In the genomic region with DNA sequence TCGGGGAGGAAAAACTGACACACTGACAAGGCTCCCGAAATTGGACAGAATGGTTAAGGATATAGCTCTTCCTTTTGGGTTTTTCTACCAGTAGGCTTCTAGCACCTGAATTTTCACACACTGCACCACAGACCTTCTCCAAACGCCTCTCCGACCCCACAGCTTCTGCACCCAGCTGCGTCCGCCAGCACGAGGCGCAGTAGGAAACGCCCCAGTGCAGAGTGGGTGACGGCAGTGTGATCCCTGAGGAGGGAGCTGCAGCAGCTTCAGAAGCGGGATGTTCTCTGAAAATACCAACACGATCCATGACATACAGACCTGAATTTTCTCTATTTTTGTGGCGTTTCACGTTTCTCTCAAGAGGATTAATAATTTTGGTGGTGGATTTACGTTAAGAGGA, we compare ENCODE assay signal across 20 cellular contexts. TPM values are rescaled to one million over a fixed set of nuclear protein-coding genes. Genes with fewer than 3 reads are reported as not detected.
A peak's percentile ranks its signal among the peaks of the same experiment; 100 is the strongest.
DNase-seq lines count a peak whose midpoint lies in the region; ATAC-seq, FAIRE-seq and TF ChIP-seq lines count a peak whose summit lies in the region.
"Had no signal": no experiment of that assay in that cellular context is flagged by ENCODE, and none has a peak within 500 bp of the region (broad histone marks: within the 10 kb centered on the region; RNA-seq: fewer than 3 reads in every experiment).

No MANE protein-coding gene starts in this region.

- no peak overlapping the region for H3K4me3 ChIP-seq in right cardiac atrium (ENCODE audit: low read length)
- no peak overlapping the region for H3K4me3 ChIP-seq in endothelial cell of umbilical vein (replicated peaks in 1 of 3; ENCODE audit: insufficient read depth in 1 of 3, low read depth in 1 of 3, low read length in 3 of 3)
- no peak overlapping the region for H3K4me3 ChIP-seq in PC-3 (ENCODE audit: low read length)
- no peak overlapping the region for H3K4me3 ChIP-seq in OCI-LY7 (ENCODE audit: low read depth, low read length, poor library complexity, severe bottlenecking)
- H3K4me3 ChIP-seq: esophagus squamous epithelium, lung, pancreas, SJCRH30, thoracic aorta had no signal

- H3K9me2 ChIP-seq in PC-3 (replicated peaks; ENCODE audit: low read length) (no peaks in the 10 kb centered on the region), OCI-LY7 (ENCODE audit: insufficient read depth, low read length) (no peaks in the 10 kb centered on the region)

- TF ChIP-seq CTCF in endothelial cell of umbilical vein (IDR thresholded peaks at IDR 0.05; ENCODE audit: extremely low read depth in 1 of 2, insufficient read depth in 1 of 2, low read depth in 1 of 2, low read length in 2 of 2) (no peak), PC-3 (conservative IDR thresholded peaks at IDR 0.05; ENCODE audit: low read depth, low read length) (no peak), OCI-LY7 (conservative IDR thresholded peaks at IDR 0.05; ENCODE audit: low read length) (no peak)

- H3K4me3 Mint-ChIP-seq in stimulated activated effector memory CD8-positive, alpha-beta T cell treated with anti-CD3 and anti-CD28 coated beads, Interleukin-12 subunit alpha, Interleukin-12 subunit beta, amount 100 ng/mL, for 72 hours = no peak overlapping the region
- H3K4me3 Mint-ChIP-seq: immature natural killer cell had no signal

- H3K27me3 ChIP-seq in right cardiac atrium (ENCODE audit: control insufficient read depth, insufficient read depth) (no peaks in the 10 kb centered on the region), endothelial cell of umbilical vein (ENCODE audit: control insufficient read depth in 2 of 2, insufficient read depth in 2 of 2, low read length in 2 of 2) (no peaks in the 10 kb centered on the region), PC-3 (ENCODE audit: low read length) (no peaks in the 10 kb centered on the region)
- H3K27me3 ChIP-seq: esophagus squamous epithelium, pancreas, SJCRH30 had no signal

- H3K4me1 ChIP-seq in right cardiac atrium (ENCODE audit: control insufficient read depth, insufficient read depth, low read length) (peaks cover 10% of the 10 kb centered on the region), endothelial cell of umbilical vein (ENCODE audit: control insufficient read depth, extremely low read depth, insufficient read depth, low read length) (peaks cover 9% of the 10 kb centered on the region), PC-3 (ENCODE audit: insufficient read depth, low read length) (no peaks in the 10 kb centered on the region), OCI-LY7 (ENCODE audit: insufficient read depth, low read length, poor library complexity, severe bottlenecking) (no peaks in the 10 kb centered on the region)
- H3K4me1 ChIP-seq: SJCRH30 had no signal

- WGBS in right cardiac atrium = 74% methylated on average over 15 of the region's 15 CpGs

- H3K27ac ChIP-seq in right cardiac atrium (ENCODE audit: low read length) (peak overlapping the region; percentile 59), endothelial cell of umbilical vein (ENCODE audit: insufficient read depth, low read depth, low read length) (peak overlapping the region; percentile 9), PC-3 (ENCODE audit: low read length) (no peak overlapping the region), OCI-LY7 (ENCODE audit: low read depth, low read length, poor library complexity, severe bottlenecking) (no peak overlapping the region)
- H3K27ac ChIP-seq: SJCRH30 had no signal

- POLR2A ChIA-PET in endothelial cell of umbilical vein (lab: Charles Lee) = no interaction called here
- POLR2A ChIA-PET in PC-3 (lab: Charles Lee; ENCODE audit: unreplicated experiment) = no interaction called here
- POLR2A ChIA-PET in OCI-LY7 (lab: Charles Lee) = interaction anchor here (1.2 kb wide), 1 partner anchor 9 kb away, joined by 3 read pairs; no protein-coding TSS in a partner anchor

- FAIRE-seq in endothelial cell of umbilical vein (lab: Jason Lieb, UNC) = no peak
- FAIRE-seq: pancreas had no signal

- H3K79me2 ChIP-seq in endothelial cell of umbilical vein (ENCODE audit: control insufficient read depth, insufficient read depth, low read length) = peaks cover 90% of the 10 kb centered on the region
- H3K79me2 ChIP-seq in PC-3 (ENCODE audit: low read length) = peaks cover 88% of the 10 kb centered on the region
- peaks cover 57% of the 10 kb centered on the region for H3K79me2 ChIP-seq in OCI-LY7 (ENCODE audit: insufficient read depth, low read depth, low read length)

- H3K9me3 Mint-ChIP-seq in stimulated activated effector memory CD8-positive, alpha-beta T cell treated with anti-CD3 and anti-CD28 coated beads, Interleukin-12 subunit alpha, Interleukin-12 subunit beta, amount 100 ng/mL, for 72 hours = no peaks in the 10 kb centered on the region
- H3K9me3 Mint-ChIP-seq: immature natural killer cell had no signal

- intact Hi-C loops in right cardiac atrium (cut with DNase I) (no loop called here), left ventricle myocardium superior (cut with micrococcal nuclease) (no loop called here), endothelial cell of umbilical vein (cut with micrococcal nuclease) (no loop called here), PC-3 (cut with micrococcal nuclease) (no loop called here), OCI-LY7 (cut with micrococcal nuclease; ENCODE audit: unreplicated experiment) (no loop called here)

- CTCF ChIA-PET in endothelial cell of umbilical vein (lab: Charles Lee) (interaction anchor here (1.3 kb wide), 1 partner anchor 10 kb away, joined by 7 read pairs; no protein-coding TSS in a partner anchor), PC-3 (lab: Charles Lee) (interaction anchor here (0.5 kb wide), 1 partner anchor 31 kb away, joined by 4 read pairs; a partner anchor contains a TSS), OCI-LY7 (lab: Charles Lee; ENCODE audit: unreplicated experiment) (no interaction called here)

- H3K9me3 ChIP-seq in right cardiac atrium (ENCODE audit: control insufficient read depth, low read length) (no peaks in the 10 kb centered on the region), endothelial cell of umbilical vein (replicated peaks; ENCODE audit: control insufficient read depth, insufficient read depth, low read length) (no peaks in the 10 kb centered on the region), PC-3 (ENCODE audit: low read length) (no peaks in the 10 kb centered on the region), OCI-LY7 (ENCODE audit: low read length) (no peaks in the 10 kb centered on the region)
- H3K9me3 ChIP-seq: esophagus squamous epithelium, pancreas, SJCRH30, thoracic aorta had no signal

- peak in 1 of 2 donors; percentile 43 for ATAC-seq in right cardiac atrium
- ATAC-seq in left ventricle myocardium superior = no peak
- no peak for ATAC-seq in stimulated activated effector memory CD8-positive, alpha-beta T cell treated with anti-CD3 and anti-CD28 coated beads, Interleukin-12 subunit alpha, Interleukin-12 subunit beta, amount 100 ng/mL, for 72 hours
- no peak for ATAC-seq in HG02571 (IDR thresholded peaks at IDR 0.05; ENCODE audit: unreplicated experiment)
- no peak for ATAC-seq in PC-3

- H3K4me2 ChIP-seq in endothelial cell of umbilical vein (ENCODE audit: insufficient read depth, low read length) (no peak overlapping the region), PC-3 (ENCODE audit: low read length) (no peak overlapping the region), OCI-LY7 (ENCODE audit: low read length) (no peak overlapping the region)

- no peaks in the 10 kb centered on the region for H3K9me1 ChIP-seq in endothelial cell of umbilical vein (replicated peaks; ENCODE audit: control insufficient read depth, extremely low read depth, insufficient read depth, low read length)

- peak overlapping the region; percentile 74 for H3K27ac Mint-ChIP-seq in stimulated activated effector memory CD8-positive, alpha-beta T cell treated with anti-CD3 and anti-CD28 coated beads, Interleukin-12 subunit alpha, Interleukin-12 subunit beta, amount 100 ng/mL, for 72 hours

- peaks cover 9% of the 10 kb centered on the region for H4K20me1 ChIP-seq in endothelial cell of umbilical vein (replicated peaks; ENCODE audit: control insufficient read depth, extremely low read depth, insufficient read depth, low read length)
- H4K20me1 ChIP-seq in PC-3 (ENCODE audit: low read length) = peaks cover 54% of the 10 kb centered on the region
- H4K20me1 ChIP-seq in OCI-LY7 (ENCODE audit: insufficient read depth, low read length) = peaks cover 27% of the 10 kb centered on the region; the same call in 1 of the 2 replicates

- H3F3A ChIP-seq in PC-3 (ENCODE audit: low read length, unreplicated experiment) = peaks cover 8% of the 10 kb centered on the region

- peaks cover 7 to 17% of the 10 kb centered on the region in 2 experiments for H3K36me3 ChIP-seq in endothelial cell of umbilical vein (ENCODE audit: control insufficient read depth in 2 of 2, extremely low read depth in 1 of 2, insufficient read depth in 2 of 2, low read length in 2 of 2)
- peaks cover 56% of the 10 kb centered on the region for H3K36me3 ChIP-seq in PC-3 (ENCODE audit: low read depth, low read length)
- peaks cover 95% of the 10 kb centered on the region for H3K36me3 ChIP-seq in OCI-LY7 (ENCODE audit: insufficient read depth, low read length)

- peaks cover 53% of the 10 kb centered on the region for H3K4me1 Mint-ChIP-seq in stimulated activated effector memory CD8-positive, alpha-beta T cell treated with anti-CD3 and anti-CD28 coated beads, Interleukin-12 subunit alpha, Interleukin-12 subunit beta, amount 100 ng/mL, for 72 hours

- H3K36me3 Mint-ChIP-seq in stimulated activated effector memory CD8-positive, alpha-beta T cell treated with anti-CD3 and anti-CD28 coated beads, Interleukin-12 subunit alpha, Interleukin-12 subunit beta, amount 100 ng/mL, for 72 hours = peaks cover 88% of the 10 kb centered on the region

- no peak for DNase-seq in right cardiac atrium
- no peak for DNase-seq in left ventricle myocardium superior
- DNase-seq in Kasumi-1 (lab: John Stamatoyannopoulos, UW) = peak; percentile 49 to 58
- DNase-seq in endothelial cell of umbilical vein (ENCODE audit: low read depth, low spot score) = no peak
- no peak for DNase-seq in stimulated activated effector memory CD8-positive, alpha-beta T cell treated with anti-CD3 and anti-CD28 coated beads, Interleukin-12 subunit alpha, Interleukin-12 subunit beta, amount 100 ng/mL, for 72 hours (ENCODE audit: low spot score in 2 of 2)
- DNase-seq in PC-3 = no peak
- DNase-seq in OCI-LY7 (ENCODE audit: low spot score) = no peak
- DNase-seq: activated CD4-positive, CD25-positive, alpha-beta regulatory T cell; activated naive CD4-positive, alpha-beta T cell; AML-193; esophagus squamous epithelium; glutamatergic neuron; immature natural killer cell; NCI-H526; pancreas; SJCRH30; T-helper 2 cell had no signal

- H3K9ac ChIP-seq in endothelial cell of umbilical vein (replicated peaks; ENCODE audit: extremely low read depth, insufficient read depth, low read length) (no peak overlapping the region), PC-3 (ENCODE audit: low read length) (no peak overlapping the region)

- H2AFZ ChIP-seq in endothelial cell of umbilical vein (ENCODE audit: low read depth, low read length) = no peak overlapping the region
- H2AFZ ChIP-seq in PC-3 (ENCODE audit: low read length) = no peak overlapping the region
- H2AFZ ChIP-seq in OCI-LY7 (ENCODE audit: low read length) = no peak overlapping the region

- dilution Hi-C loops in endothelial cell of umbilical vein (cut with MboI; ENCODE audit: extremely low pct_ligation_motif_present, low sequenced_read_pairs) = no loop called here

- no peak for TF ChIP-seq POLR2A in endothelial cell of umbilical vein (IDR thresholded peaks at IDR 0.05; ENCODE audit: low read depth, low read length)

- BruUV-seq in endothelial cell of umbilical vein (replicated peaks; lab: Mats Ljungman, UMichigan) (TSS peak; percentile 15), PC-3 (replicated peaks; lab: Mats Ljungman, UMichigan) (no TSS peak), OCI-LY7 (replicated peaks; lab: Mats Ljungman, UMichigan) (no TSS peak)

RNA-seq across cellular contexts. Expression of a gene that starts 25.9 kb away (rescaled TPM):
- total RNA-seq in right cardiac atrium (1,000 to 10,000 TPM; 1,069 to 1,850 (median 1,464) TPM), left ventricle myocardium superior (2,442 TPM), endothelial cell of umbilical vein (1,711 and 1,748 TPM in 2 replicates), PC-3 (2014; rRNA removed) (166 and 189 TPM in 2 replicates), OCI-LY7 (2022) (349 and 470 TPM in 2 replicates)
- polyA plus RNA-seq in right cardiac atrium (2,464 TPM), endothelial cell of umbilical vein (3,130 and 5,305 TPM in 2 replicates)
- 1,445 and 1,938 TPM in 2 replicates for polyA plus RNA-seq in endothelial cell of umbilical vein (2011; cell fraction: cytosol; rRNA removed)
- polyA plus RNA-seq in endothelial cell of umbilical vein (2011; cell fraction: nucleus; rRNA removed) = 390 and 520 TPM in 2 replicates
- 685 and 1,218 TPM in 2 replicates for polyA plus RNA-seq in endothelial cell of umbilical vein (2012)
- polyA minus RNA-seq in endothelial cell of umbilical vein = 292 and 359 TPM in 2 replicates
- 138 TPM for polyA minus RNA-seq in endothelial cell of umbilical vein (2011; cell fraction: cytosol; rRNA and poly(A)+ RNA removed)
- polyA minus RNA-seq in endothelial cell of umbilical vein (2011; cell fraction: nucleus; rRNA and poly(A)+ RNA removed) = 63.3 and 204 TPM in 2 replicates
- 133 and 204 TPM in 2 replicates for total RNA-seq in OCI-LY7 (2014; rRNA removed; shearing (Covaris generic))

RNA-seq across cellular contexts. Expression of a gene that starts 30.4 kb away (rescaled TPM):
- 100 to 1,000 TPM; 209 to 282 (median 253) TPM for total RNA-seq in right cardiac atrium
- 139 TPM for polyA plus RNA-seq in right cardiac atrium
- total RNA-seq in left ventricle myocardium superior = 238 TPM
- 199 and 205 TPM in 2 replicates for total RNA-seq in endothelial cell of umbilical vein
- polyA plus RNA-seq in endothelial cell of umbilical vein = 41.3 and 55.6 TPM in 2 replicates
- polyA plus RNA-seq in endothelial cell of umbilical vein (2011; cell fraction: cytosol; rRNA removed) = 62.4 and 66.2 TPM in 2 replicates
- 38.7 and 46.1 TPM in 2 replicates for polyA plus RNA-seq in endothelial cell of umbilical vein (2011; cell fraction: nucleus; rRNA removed)
- 145 and 187 TPM in 2 replicates for polyA plus RNA-seq in endothelial cell of umbilical vein (2012)
- polyA minus RNA-seq in endothelial cell of umbilical vein = 94.8 and 112 TPM in 2 replicates
- polyA minus RNA-seq in endothelial cell of umbilical vein (2011; cell fraction: cytosol; rRNA and poly(A)+ RNA removed) = 82.6 TPM
- 34.6 and 36.4 TPM in 2 replicates for polyA minus RNA-seq in endothelial cell of umbilical vein (2011; cell fraction: nucleus; rRNA and poly(A)+ RNA removed)
- total RNA-seq in PC-3 (2014; rRNA removed) = 42.2 and 54.4 TPM in 2 replicates
- 42.6 and 45.5 TPM in 2 replicates for total RNA-seq in OCI-LY7 (2014; rRNA removed; shearing (Covaris generic))
- 109 and 126 TPM in 2 replicates for total RNA-seq in OCI-LY7 (2022)

Comparison
In these comparisons a context has a peak if more than half of its experiments do, and no peak if none do; other contexts are left out.
1. DNase-seq: peak in Kasumi-1 (2 of 2); none in right cardiac atrium (0 of 3), left ventricle myocardium superior (single experiment), endothelial cell of umbilical vein (single experiment), stimulated activated effector memory CD8-positive, alpha-beta T cell treated with anti-CD3 and anti-CD28 coated beads, Interleukin-12 subunit alpha, Interleukin-12 subunit beta, amount 100 ng/mL, for 72 hours (0 of 2), PC-3 (single experiment) and OCI-LY7 (single experiment).
2. H3K27ac ChIP-seq: peak in right cardiac atrium (single experiment) and endothelial cell of umbilical vein (single experiment); none in PC-3 (single experiment) and OCI-LY7 (single experiment).